6 cellular contexts compared by ENCODE assay signal in the genomic region with DNA sequence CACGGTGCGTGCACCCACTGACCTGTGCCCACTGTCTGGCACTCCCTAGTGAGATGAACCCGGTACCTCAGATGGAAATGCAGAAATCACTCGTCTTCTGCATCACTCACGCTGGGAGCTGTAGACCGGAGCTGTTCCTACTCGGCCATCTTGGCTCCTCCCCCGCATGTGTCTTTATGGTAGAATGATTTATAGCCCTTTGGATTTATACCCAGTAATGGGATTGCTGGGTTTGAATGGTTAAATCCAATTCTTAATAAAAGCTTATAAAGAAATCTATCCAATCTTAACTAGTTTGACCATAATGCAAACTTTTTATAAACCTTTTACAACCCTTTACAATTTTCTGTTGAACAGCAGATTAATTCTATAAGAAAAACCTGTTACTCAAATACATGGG. TPM values are rescaled to one million over a fixed set of nuclear protein-coding genes. Genes with fewer than 3 reads are reported as not detected.
"Had no signal": no experiment of that assay in that cellular context is flagged by ENCODE, and none has a peak within 500 bp of the region (broad histone marks: within the 10 kb centered on the region; RNA-seq: fewer than 3 reads in every experiment).

No MANE protein-coding gene starts in this region.

RNA-seq across cellular contexts. Expression of a gene that starts 59.0 kb away (rescaled TPM):
- total RNA-seq: dermis blood vessel endothelial cell, dermis microvascular lymphatic vessel endothelial cell, epithelial cell of proximal tubule, foreskin keratinocyte had no signal
- polyA plus RNA-seq: fibroblast of lung, foreskin keratinocyte, hepatocyte had no signal
